18 cellular contexts compared by ENCODE assay signal in the genomic region with DNA sequence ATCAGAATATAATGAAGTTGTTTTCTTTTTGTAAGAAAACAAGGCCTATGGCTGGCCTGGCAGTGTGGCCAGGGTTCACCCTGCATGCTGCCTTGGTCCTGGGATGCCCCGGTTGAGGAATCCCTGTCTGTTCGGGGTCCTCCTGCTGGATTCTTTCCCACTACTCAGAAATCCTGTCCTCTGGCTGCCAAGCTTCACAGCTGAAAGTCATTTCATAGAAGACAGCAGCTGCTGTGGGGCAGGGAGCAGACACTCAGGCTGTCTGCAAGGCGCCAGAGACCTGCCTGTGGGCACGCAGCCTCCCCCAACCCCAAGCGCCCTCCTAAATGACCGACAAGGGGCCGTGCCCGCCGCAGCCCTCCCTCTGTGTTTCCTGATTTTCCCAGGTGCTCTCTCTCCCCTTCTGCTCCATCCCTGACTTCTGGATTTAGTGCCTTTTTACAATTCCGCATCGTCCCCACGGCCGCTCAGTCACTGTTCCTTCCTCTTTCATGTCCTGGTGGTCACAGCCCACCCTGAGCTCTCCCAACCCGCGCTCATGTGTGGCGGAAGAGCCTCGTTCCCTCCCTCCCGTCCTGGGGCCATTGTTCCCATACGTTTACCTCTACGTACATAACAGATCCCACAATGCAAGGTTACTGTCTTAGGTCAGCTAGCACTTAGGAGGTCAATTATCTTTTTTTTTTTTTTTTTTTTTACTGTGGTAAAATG. TPM values are rescaled to one million over a fixed set of nuclear protein-coding genes. Genes with fewer than 3 reads are reported as not detected.
DNase-seq lines count a peak whose midpoint lies in the region; ATAC-seq and TF ChIP-seq lines count a peak whose summit lies in the region.
"Had no signal": no experiment of that assay in that cellular context is flagged by ENCODE, and none has a peak within 500 bp of the region (broad histone marks: within the 10 kb centered on the region; RNA-seq: fewer than 3 reads in every experiment).

No MANE protein-coding gene starts in this region.

- peaks cover 14% of the 10 kb centered on the region for H3K27me3 Mint-ChIP-seq in stimulated activated naive CD8-positive, alpha-beta T cell treated with anti-CD3 and anti-CD28 coated beads, Interleukin-15, Interleukin-2, amounts not matched to agents 100 ng/mL and 50 ng/mL, for 24 hours
- H3K27me3 Mint-ChIP-seq in type B pancreatic cell, result peaks cover 35% of the 10 kb centered on the region
- H3K27me3 Mint-ChIP-seq in CD4-positive, alpha-beta T cell, result peaks cover 14% of the 10 kb centered on the region
- H3K27me3 Mint-ChIP-seq: activated CD8-positive, alpha-beta memory T cell treated with anti-CD3 and anti-CD28 coated beads, Interleukin-2, amount 10 ng/mL, durations not matched to agents 7 days and 5 days had no signal

- POLR2A ChIA-PET in CD4-positive, alpha-beta T cell (lab: Charles Lee), result interaction anchor here (1.1 kb wide), 1 partner anchor 28 kb away, joined by 4 read pairs; a partner anchor contains a TSS

- no peaks in the 10 kb centered on the region for H3K9me3 Mint-ChIP-seq in stimulated activated naive CD8-positive, alpha-beta T cell treated with anti-CD3 and anti-CD28 coated beads, Interleukin-15, Interleukin-2, amounts not matched to agents 100 ng/mL and 50 ng/mL, for 24 hours
- no peaks in the 10 kb centered on the region for H3K9me3 Mint-ChIP-seq in type B pancreatic cell
- no peaks in the 10 kb centered on the region for H3K9me3 Mint-ChIP-seq in CD4-positive, alpha-beta T cell
- H3K9me3 Mint-ChIP-seq: activated naive CD4-positive, alpha-beta T cell treated with anti-CD3 and anti-CD28 coated beads, Interleukin-2, amount 10 ng/mL, durations not matched to agents 7 days and 5 days had no signal

- H3K27me3 ChIP-seq in SJCRH30, result peaks cover 21% of the 10 kb centered on the region
- H3K27me3 ChIP-seq in CD4-positive, alpha-beta T cell (ENCODE audit: control insufficient read depth, insufficient read depth, low read length), result no peaks in the 10 kb centered on the region
- H3K27me3 ChIP-seq: cardiac muscle cell had no signal

- no peaks in the 10 kb centered on the region for H3K9me3 ChIP-seq in SJCRH30 (replicated peaks)
- H3K9me3 ChIP-seq in CD4-positive, alpha-beta T cell (ENCODE audit: control insufficient read depth, low read length), result no peaks in the 10 kb centered on the region

- no peaks in the 10 kb centered on the region for H3K36me3 Mint-ChIP-seq in stimulated activated naive CD8-positive, alpha-beta T cell treated with anti-CD3 and anti-CD28 coated beads, Interleukin-15, Interleukin-2, amounts not matched to agents 100 ng/mL and 50 ng/mL, for 24 hours (ENCODE audit: low read depth)
- H3K36me3 Mint-ChIP-seq in type B pancreatic cell, result no peaks in the 10 kb centered on the region
- H3K36me3 Mint-ChIP-seq in CD4-positive, alpha-beta T cell (ENCODE audit: low read depth), result no peaks in the 10 kb centered on the region
- H3K36me3 Mint-ChIP-seq: activated CD8-positive, alpha-beta memory T cell treated with anti-CD3 and anti-CD28 coated beads, Interleukin-2, amount 10 ng/mL, durations not matched to agents 7 days and 5 days; activated naive CD4-positive, alpha-beta T cell treated with anti-CD3 and anti-CD28 coated beads, Interleukin-2, amount 10 ng/mL, durations not matched to agents 7 days and 5 days had no signal

- H3K4me3 Mint-ChIP-seq in stimulated activated naive CD8-positive, alpha-beta T cell treated with anti-CD3 and anti-CD28 coated beads, Interleukin-15, Interleukin-2, amounts not matched to agents 100 ng/mL and 50 ng/mL, for 24 hours, result peak overlapping the region; percentile 42
- H3K4me3 Mint-ChIP-seq in type B pancreatic cell, result peak overlapping the region; percentile 46
- H3K4me3 Mint-ChIP-seq in CD4-positive, alpha-beta T cell, result no peak overlapping the region
- H3K4me3 Mint-ChIP-seq: activated CD8-positive, alpha-beta memory T cell treated with anti-CD3 and anti-CD28 coated beads, Interleukin-2, amount 10 ng/mL, durations not matched to agents 7 days and 5 days; activated naive CD4-positive, alpha-beta T cell treated with anti-CD3 and anti-CD28 coated beads, Interleukin-2, amount 10 ng/mL, durations not matched to agents 7 days and 5 days had no signal

- no peaks in the 10 kb centered on the region for H3K36me3 ChIP-seq in SJCRH30
- H3K36me3 ChIP-seq: cardiac muscle cell had no signal

- intact Hi-C loops in CD4-positive, alpha-beta T cell (cut with DNase I, micrococcal nuclease), result no loop called here

- no peak for ATAC-seq in stimulated activated naive CD8-positive, alpha-beta T cell treated with anti-CD3 and anti-CD28 coated beads, Interleukin-15, Interleukin-2, amounts not matched to agents 100 U/mL and 50 U/mL, for 24 hours
- ATAC-seq in CD4-positive, alpha-beta T cell (ENCODE audit: poor library complexity), result no peak
- ATAC-seq: activated CD8-positive, alpha-beta memory T cell treated with anti-CD3 and anti-CD28 coated beads, Interleukin-2, amount 10 ng/mL, durations not matched to agents 7 days and 5 days had no signal

- peaks cover 11% of the 10 kb centered on the region for H3K4me1 ChIP-seq in SJCRH30

- TF ChIP-seq CTCF in type B pancreatic cell (conservative IDR thresholded peaks at IDR 0.05), result no peak
- TF ChIP-seq CTCF in CD4-positive, alpha-beta T cell (IDR thresholded peaks at IDR 0.05), result no peak

- H3K27ac ChIP-seq in SJCRH30, result no peak overlapping the region
- no peak overlapping the region for H3K27ac ChIP-seq in CD4-positive, alpha-beta T cell (ENCODE audit: low read depth, low read length)
- H3K27ac ChIP-seq: cardiac muscle cell had no signal

- H3K4me3 ChIP-seq in SJCRH30, result peak overlapping the region; percentile 21; the same call in 1 of the 2 replicates
- H3K4me3 ChIP-seq: cardiac muscle cell had no signal

- CTCF ChIA-PET in CD4-positive, alpha-beta T cell (lab: Charles Lee), result interaction anchor here (0.6 to 3.4 kb wide), 2 partner anchors 28 to 298 kb away, joined by 3 to 12 read pairs; a partner anchor contains a TSS

- H3K4me1 Mint-ChIP-seq in stimulated activated naive CD8-positive, alpha-beta T cell treated with anti-CD3 and anti-CD28 coated beads, Interleukin-15, Interleukin-2, amounts not matched to agents 100 ng/mL and 50 ng/mL, for 24 hours (ENCODE audit: low read depth), result peaks cover 26% of the 10 kb centered on the region
- peaks cover 27% of the 10 kb centered on the region for H3K4me1 Mint-ChIP-seq in type B pancreatic cell (ENCODE audit: unreplicated experiment)
- peaks cover 45% of the 10 kb centered on the region for H3K4me1 Mint-ChIP-seq in CD4-positive, alpha-beta T cell (ENCODE audit: low read depth)

- DNase-seq in stimulated activated naive CD8-positive, alpha-beta T cell treated with anti-CD3 and anti-CD28 coated beads, Interleukin-15, Interleukin-2, amounts not matched to agents 100 U/mL and 50 U/mL, for 24 hours, result no peak
- DNase-seq in SJCRH30 (peak; percentile 34 to 38), islet precursor cell (peak; percentile 43), type B pancreatic cell (ENCODE audit: extremely low spot score, unreplicated experiment) (no peak), AG20443 (ENCODE audit: low spot score) (no peak), AG08395 (ENCODE audit: low spot score) (no peak)
- DNase-seq in CD4-positive, alpha-beta T cell, result no peak
- DNase-seq: activated CD8-positive, alpha-beta memory T cell treated with anti-CD3 and anti-CD28 coated beads, Interleukin-2, amount 10 ng/mL, durations not matched to agents 7 days and 5 days; activated naive CD4-positive, alpha-beta T cell treated with anti-CD3 and anti-CD28 coated beads, Interleukin-2, amount 10 ng/mL, durations not matched to agents 7 days and 5 days; DMS79 treated with DMSO at 0.1 percent for 48 hours; MM.1S; NCI-H510A; retina; stimulated activated CD4-positive, alpha-beta T cell treated with anti-CD3 and anti-CD28 coated beads, Interleukin-4, amount 100 ng/mL, for 1 hour had no signal

- H3K27ac Mint-ChIP-seq in stimulated activated naive CD8-positive, alpha-beta T cell treated with anti-CD3 and anti-CD28 coated beads, Interleukin-15, Interleukin-2, amounts not matched to agents 100 ng/mL and 50 ng/mL, for 24 hours, result no peak overlapping the region
- no peak overlapping the region for H3K27ac Mint-ChIP-seq in type B pancreatic cell
- no peak overlapping the region for H3K27ac Mint-ChIP-seq in CD4-positive, alpha-beta T cell
- H3K27ac Mint-ChIP-seq: activated CD8-positive, alpha-beta memory T cell treated with anti-CD3 and anti-CD28 coated beads, Interleukin-2, amount 10 ng/mL, durations not matched to agents 7 days and 5 days; activated naive CD4-positive, alpha-beta T cell treated with anti-CD3 and anti-CD28 coated beads, Interleukin-2, amount 10 ng/mL, durations not matched to agents 7 days and 5 days had no signal

RNA-seq across cellular contexts. Expression of a gene that starts 27.5 kb away (rescaled TPM):
- 0.15 TPM in 1 of 2 replicates, not detected in the other for total RNA-seq in SJCRH30 (2014; rRNA removed; shearing (Covaris generic))
- total RNA-seq in type B pancreatic cell (ENCODE audit: low replicate concordance), result 3.6 and 7.0 TPM in 2 replicates
- total RNA-seq in CD4-positive, alpha-beta T cell, result 10 to 100 TPM; 26.2 to 28.0 TPM

RNA-seq across cellular contexts. Expression of a gene that starts 27.8 kb away (rescaled TPM):
- not detected in 2 replicates for total RNA-seq in SJCRH30 (2014; rRNA removed; shearing (Covaris generic))
- total RNA-seq in type B pancreatic cell (ENCODE audit: low replicate concordance), result 0.43 and 1.1 TPM in 2 replicates
- total RNA-seq in CD4-positive, alpha-beta T cell, result under 1 TPM in 1 of 2 experiments, not detected in 1; 0.17 TPM
- total RNA-seq: activated CD8-positive, alpha-beta memory T cell treated with anti-CD3 and anti-CD28 coated beads, Interleukin-2, amount 10 ng/mL, durations not matched to agents 7 days and 5 days; cardiac muscle cell; frontal cortex; ureter had no signal

Comparison
In these comparisons a context has a peak if more than half of its experiments do, and no peak if none do; other contexts are left out.
1. DNase-seq: peak in SJCRH30 (2 of 2) and islet precursor cell (single experiment); none in stimulated activated naive CD8-positive, alpha-beta T cell treated with anti-CD3 and anti-CD28 coated beads, Interleukin-15, Interleukin-2, amounts not matched to agents 100 U/mL and 50 U/mL, for 24 hours (single experiment), type B pancreatic cell (single experiment), AG20443 (single experiment), CD4-positive, alpha-beta T cell (0 of 10) and AG08395 (single experiment).